Comparison of ENCODE assay signal across 26 cellular contexts in the genomic region with DNA sequence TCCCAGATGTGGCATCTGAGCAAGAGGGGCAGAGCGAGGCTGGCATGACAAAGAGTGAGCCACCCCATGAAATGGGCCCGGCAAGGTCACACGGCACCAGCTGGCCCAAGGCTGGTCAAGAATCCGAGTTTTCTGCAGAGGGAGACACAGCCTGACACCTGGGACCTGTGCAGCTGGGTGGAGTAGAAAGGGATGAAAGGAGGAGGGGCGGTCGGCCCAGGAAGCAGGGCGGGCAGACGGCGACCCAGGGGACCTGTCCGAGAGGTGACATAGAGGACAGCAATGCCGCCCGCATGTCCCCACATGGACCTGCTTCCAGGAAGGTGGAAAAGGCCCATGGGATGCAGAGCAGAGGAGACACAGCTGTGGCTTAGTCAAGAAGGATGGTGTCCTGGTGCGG.
"Had no signal": no experiment of that assay in that cellular context is flagged by ENCODE, and none has a peak within 500 bp of the region (broad histone marks: within the 10 kb centered on the region; RNA-seq: fewer than 3 reads in every experiment).

No MANE protein-coding gene starts in this region.

- H3K9me3 ChIP-seq: gastroesophageal sphincter, mucosa of descending colon, neutrophil, ovary, testis, upper lobe of left lung, vagina had no signal

- H3K4me3 ChIP-seq: gastroesophageal sphincter, hepatocyte, lung, mucosa of descending colon, ovary, testis, upper lobe of left lung, vagina had no signal

- ATAC-seq: activated CD8-positive, alpha-beta memory T cell treated with anti-CD3 and anti-CD28 coated beads, Interleukin-2, amount 10 ng/mL, durations not matched to agents 7 days and 5 days; activated CD8-positive, alpha-beta T cell treated with anti-CD3 and anti-CD28 coated beads for 36 hours; effector memory CD8-positive, alpha-beta T cell; gastroesophageal sphincter; left lobe of liver; natural killer cell treated with Interleukin-12 subunit alpha and Interleukin-12 subunit beta and Interleukin-15 and Interleukin-18, amount 100 ng/mL, for 72 hours; right cardiac atrium; WTC11 had no signal

- H3K27me3 ChIP-seq: hepatocyte, neutrophil, ovary, testis, upper lobe of left lung, vagina had no signal

- H3K36me3 ChIP-seq: brain microvascular endothelial cell, gastroesophageal sphincter, neutrophil, ovary, upper lobe of left lung, vagina had no signal

- DNase-seq: activated CD4-positive, alpha-beta T cell treated with anti-CD3 and anti-CD28 coated beads, Interleukin-2, amount 50 U/mL, for 1 hour; activated CD8-positive, alpha-beta memory T cell treated with anti-CD3 and anti-CD28 coated beads, Interleukin-2, amount 10 ng/mL, durations not matched to agents 7 days and 5 days; activated CD8-positive, alpha-beta T cell treated with anti-CD3 and anti-CD28 coated beads for 36 hours; activated naive CD4-positive, alpha-beta T cell treated with Interleukin-2 at 50 U/mL for 16 hours; activated T-cell treated with anti-CD3 and anti-CD28 coated beads, Interleukin-2, amount 50 U/mL, for 48 hours; anterior cingulate cortex; brain microvascular endothelial cell; cortex of kidney; effector memory CD8-positive, alpha-beta T cell; mucosa of descending colon; ovary; right cardiac atrium; stimulated activated CD4-positive, alpha-beta T cell treated with anti-CD3 and anti-CD28 coated beads, Interleukin-15, amount 100 ng/mL, for 24 hours; stimulated activated CD4-positive, alpha-beta T cell treated with anti-CD3 and anti-CD28 coated beads, Interleukin-2, amount 100 ng/mL, for 24 hours; stimulated activated naive CD4-positive, alpha-beta T cell treated with Interleukin-2 at 50 U/mL for 16 hours; T-helper 2 cell; testis had no signal

- H3K4me2 ChIP-seq: hepatocyte had no signal

- H3K4me1 ChIP-seq: gastroesophageal sphincter, upper lobe of left lung, vagina had no signal

- H3K27ac ChIP-seq: brain microvascular endothelial cell, gastroesophageal sphincter, hepatocyte, neutrophil, ovary, testis, upper lobe of left lung, vagina had no signal
